In genomic region chr13:106381083-106381482, GRCh38 we compare ENCODE assay signal across 28 cellular contexts.
DNase-seq lines count a peak whose midpoint lies in the region; TF ChIP-seq lines count a peak whose summit lies in the region.
"Had no signal": no experiment of that assay in that cellular context is flagged by ENCODE, and none has a peak within 500 bp of the region (broad histone marks: within the 10 kb centered on the region; RNA-seq: fewer than 3 reads in every experiment).

No MANE protein-coding gene starts in this region.

- no peaks in the 10 kb centered on the region for H3K79me1 ChIP-seq in mesendoderm (ENCODE audit: low read length)

- H2BK5ac ChIP-seq in mesendoderm (ENCODE audit: low read length): no peak overlapping the region

- H3K36me3 Mint-ChIP-seq in Caco-2 (ENCODE audit: insufficient read depth, unreplicated experiment): no peaks in the 10 kb centered on the region
- H3K36me3 Mint-ChIP-seq: CD4-positive, alpha-beta memory T cell had no signal

- H2AK5ac ChIP-seq in mesendoderm (ENCODE audit: low read length): no peak overlapping the region

- H3K4me1 Mint-ChIP-seq in Caco-2 (ENCODE audit: low read depth, unreplicated experiment): peaks cover 30% of the 10 kb centered on the region
- H3K4me1 Mint-ChIP-seq: activated CD4-positive, alpha-beta T cell treated with anti-CD3 and anti-CD28 coated beads for 36 hours; activated naive CD8-positive, alpha-beta T cell treated with anti-CD3 and anti-CD28 coated beads, Interleukin-2, amount 50 U/mL, for 24 hours; CD4-positive, alpha-beta memory T cell; nephron; T-helper 17 cell had no signal

- H3K9ac ChIP-seq in mesendoderm (ENCODE audit: low read length): no peak overlapping the region
- H3K9ac ChIP-seq: parathyroid adenoma, SK-N-SH had no signal

- H3K56ac ChIP-seq in mesendoderm (ENCODE audit: low read length): no peak overlapping the region

- H3K4me3 Mint-ChIP-seq in Caco-2 (ENCODE audit: unreplicated experiment): peak overlapping the region; percentile 26
- H3K4me3 Mint-ChIP-seq: activated CD4-positive, alpha-beta T cell treated with anti-CD3 and anti-CD28 coated beads for 36 hours; activated naive CD8-positive, alpha-beta T cell treated with anti-CD3 and anti-CD28 coated beads, Interleukin-2, amount 50 U/mL, for 24 hours; activated T-cell treated with anti-CD3 and anti-CD28 coated beads, Interleukin-2, amount 50 U/mL, for 24 hours; CD4-positive, alpha-beta memory T cell; effector memory CD8-positive, alpha-beta T cell; nephron; T-helper 17 cell had no signal

- no peak overlapping the region for H2BK15ac ChIP-seq in mesendoderm (replicated peaks; ENCODE audit: low read depth)

- TF ChIP-seq CTCF in Caco-2 (IDR thresholded peaks at IDR 0.05; ENCODE audit: insufficient read depth in 1 of 2, low read depth in 1 of 2, low read length in 1 of 2, severe bottlenecking in 1 of 2, unreplicated experiment in 1 of 2) (no peak), fibroblast of villous mesenchyme (IDR thresholded peaks at IDR 0.05; ENCODE audit: insufficient read depth, low read depth, low read length) (no peak)

- BruUV-seq in Caco-2 (replicated peaks; lab: Mats Ljungman, UMichigan): no TSS peak

- H3K9me3 Mint-ChIP-seq in Caco-2 (ENCODE audit: unreplicated experiment): peaks cover 10% of the 10 kb centered on the region
- H3K9me3 Mint-ChIP-seq: activated naive CD8-positive, alpha-beta T cell treated with anti-CD3 and anti-CD28 coated beads, Interleukin-2, amount 50 U/mL, for 24 hours; activated T-cell treated with anti-CD3 and anti-CD28 coated beads, Interleukin-2, amount 50 U/mL, for 24 hours; effector memory CD8-positive, alpha-beta T cell; nephron had no signal

- H3K18ac ChIP-seq in mesendoderm (ENCODE audit: low read length): no peak overlapping the region

- no peak overlapping the region for H3K4me3 ChIP-seq in Caco-2 (ENCODE audit: low read depth, low read length)
- no peak overlapping the region for H3K4me3 ChIP-seq in fibroblast of villous mesenchyme (ENCODE audit: low read depth, low read length)
- no peak overlapping the region for H3K4me3 ChIP-seq in mesendoderm (ENCODE audit: low read length)
- H3K4me3 ChIP-seq: colonic mucosa, esophagus squamous epithelium, right lobe of liver had no signal

- no peaks in the 10 kb centered on the region for H3K79me2 ChIP-seq in mesendoderm (ENCODE audit: control insufficient read depth, insufficient read depth, low read length)
- H3K79me2 ChIP-seq: parathyroid adenoma had no signal

- peak overlapping the region; percentile 47 for H3K27ac Mint-ChIP-seq in Caco-2 (ENCODE audit: unreplicated experiment)
- H3K27ac Mint-ChIP-seq: activated CD4-positive, alpha-beta T cell treated with anti-CD3 and anti-CD28 coated beads for 36 hours; activated naive CD8-positive, alpha-beta T cell treated with anti-CD3 and anti-CD28 coated beads, Interleukin-2, amount 50 U/mL, for 24 hours; activated T-cell treated with anti-CD3 and anti-CD28 coated beads, Interleukin-2, amount 50 U/mL, for 24 hours; CD4-positive, alpha-beta memory T cell; effector memory CD8-positive, alpha-beta T cell; nephron; T-helper 17 cell had no signal

- no peak overlapping the region for H3K4ac ChIP-seq in mesendoderm (ENCODE audit: low read depth, low read length)

- H3K27me3 Mint-ChIP-seq in Caco-2 (ENCODE audit: insufficient read depth, unreplicated experiment): no peaks in the 10 kb centered on the region
- H3K27me3 Mint-ChIP-seq: activated CD4-positive, alpha-beta T cell treated with anti-CD3 and anti-CD28 coated beads for 36 hours; CD4-positive, alpha-beta memory T cell had no signal

- H3K27ac ChIP-seq in mesendoderm (ENCODE audit: low read depth, low read length): no peak overlapping the region
- H3K27ac ChIP-seq: colonic mucosa, esophagus squamous epithelium, parathyroid adenoma, right lobe of liver had no signal

- POLR2A ChIA-PET in Caco-2 (lab: Charles Lee): interaction anchor here (0.8 kb wide), 1 partner anchor 88 kb away, joined by 3 read pairs; no protein-coding TSS in a partner anchor

- no peak overlapping the region for H4K8ac ChIP-seq in mesendoderm (ENCODE audit: low read depth, low read length)

- H4K5ac ChIP-seq in mesendoderm (ENCODE audit: low read length): no peak overlapping the region

- no peak overlapping the region for H3K4me2 ChIP-seq in mesendoderm (ENCODE audit: low read length)
- H3K4me2 ChIP-seq: SK-N-SH had no signal

- H3K4me1 ChIP-seq in Caco-2 (peaks cover 37% of the 10 kb centered on the region), mesendoderm (ENCODE audit: control insufficient read depth, low read depth, low read length) (no peaks in the 10 kb centered on the region)
- H3K4me1 ChIP-seq: colonic mucosa, esophagus squamous epithelium, parathyroid adenoma, right lobe of liver had no signal

- no peak overlapping the region for H3K23ac ChIP-seq in mesendoderm (ENCODE audit: low read length)

- no peak overlapping the region for H2BK120ac ChIP-seq in mesendoderm (ENCODE audit: low read depth, low read length)

- no peaks in the 10 kb centered on the region for H3K27me3 ChIP-seq in Caco-2 (replicated peaks; ENCODE audit: control insufficient read depth, insufficient read depth, low read length)
- H3K27me3 ChIP-seq in mesendoderm (ENCODE audit: insufficient read depth, low read length, poor library complexity): no peaks in the 10 kb centered on the region
- H3K27me3 ChIP-seq: colonic mucosa, esophagus squamous epithelium, right lobe of liver had no signal

- no peaks in the 10 kb centered on the region for H3K9me3 ChIP-seq in Caco-2
- H3K9me3 ChIP-seq: colonic mucosa, esophagus squamous epithelium, right lobe of liver, SK-N-SH had no signal

- WGBS in mesendoderm (ENCODE audit: extremely low coverage, insufficient coverage, low lambda C conversion rate): no CpG with 5 or more reads among the region's 4 CpGs

- H3K36me3 ChIP-seq in Caco-2 (ENCODE audit: control insufficient read depth, insufficient read depth, low read length) (no peaks in the 10 kb centered on the region), mesendoderm (ENCODE audit: control insufficient read depth, insufficient read depth, low read length) (no peaks in the 10 kb centered on the region)
- H3K36me3 ChIP-seq: colonic mucosa, esophagus squamous epithelium, right lobe of liver had no signal

- CTCF ChIA-PET in Caco-2 (lab: Charles Lee): interaction anchor here (0.8 kb wide), 1 partner anchor 757 kb away, joined by 3 read pairs; no protein-coding TSS in a partner anchor

- peak; percentile 76 to 82 for DNase-seq in Caco-2
- peak; percentile 91 for DNase-seq in amniotic epithelial cell (ENCODE audit: low read depth)
- DNase-seq in fibroblast of villous mesenchyme (ENCODE audit: low read depth): peak; percentile 85
- DNase-seq in mesendoderm: peak; percentile 95
- no peak for DNase-seq in stimulated activated naive CD4-positive, alpha-beta T cell (lab: John Stamatoyannopoulos, UW)
- DNase-seq in NCI-H2171 (lab: John Stamatoyannopoulos, UW): no peak
- no peak for DNase-seq in NCI-H1417 (lab: John Stamatoyannopoulos, UW)
- DNase-seq in EL: no peak
- DNase-seq: activated CD4-positive, alpha-beta T cell treated with anti-CD3 and anti-CD28 coated beads for 36 hours; activated CD8-positive, alpha-beta memory T cell treated with anti-CD3 and anti-CD28 coated beads for 24 hours; activated gamma-delta T cell treated with Interleukin-2 at 50 U/mL for 16 hours; activated naive CD8-positive, alpha-beta T cell treated with anti-CD3 and anti-CD28 coated beads, Interleukin-2, amount 50 U/mL, for 24 hours; activated T-cell treated with anti-CD3 and anti-CD28 coated beads, Interleukin-2, amount 50 U/mL, for 24 hours; AML-193; CD4-positive, alpha-beta memory T cell; colonic mucosa; effector memory CD8-positive, alpha-beta T cell; esophagus squamous epithelium; Karpas-422; kidney glomerular epithelial cell; MV-4-11; NCI-H69; right lobe of liver; SK-N-SH; substantia nigra; T-helper 17 cell had no signal

- intact Hi-C loops in Caco-2 (cut with micrococcal nuclease; ENCODE audit: unreplicated experiment): loop anchor here (1.0 to 10.0 kb wide), 4 partner anchors 32 to 566 kb away; no protein-coding TSS in a partner anchor

Comparison
In these comparisons a context has a peak if more than half of its experiments do, and no peak if none do; other contexts are left out.
1. DNase-seq: peak in Caco-2 (2 of 2), amniotic epithelial cell (single experiment), fibroblast of villous mesenchyme (single experiment) and mesendoderm (single experiment); none in stimulated activated naive CD4-positive, alpha-beta T cell (0 of 6), NCI-H2171 (single experiment), NCI-H1417 (0 of 3) and EL (single experiment).